13 cellular contexts compared by ENCODE assay signal in genomic region chr5:68292316-68292715, GRCh38.
DNase-seq lines count a peak whose midpoint lies in the region; ATAC-seq and TF ChIP-seq lines count a peak whose summit lies in the region.
"Had no signal": no experiment of that assay in that cellular context is flagged by ENCODE, and none has a peak within 500 bp of the region (broad histone marks: within the 10 kb centered on the region; RNA-seq: fewer than 3 reads in every experiment).

No MANE protein-coding gene starts in this region.

- H3K9me2 ChIP-seq in neural cell (ENCODE audit: insufficient read depth, low read length), result no peaks in the 10 kb centered on the region

- peaks cover 32% of the 10 kb centered on the region for H3K36me3 Mint-ChIP-seq in chondrocyte (ENCODE audit: low read depth)

- H3K79me2 ChIP-seq in neural cell (replicated peaks; ENCODE audit: insufficient read depth, low read length), result no peaks in the 10 kb centered on the region

- H3K27ac ChIP-seq in KOPT-K1 (ENCODE audit: low read depth, low read length, poor library complexity, severe bottlenecking), result peak overlapping the region; percentile 23
- no peak overlapping the region for H3K27ac ChIP-seq in neural cell (ENCODE audit: low read length)
- no peak overlapping the region for H3K27ac ChIP-seq in mesenchymal stem cell (ENCODE audit: low read length, poor library complexity, severe bottlenecking)
- H3K27ac ChIP-seq in prostate gland, result peak overlapping the region in 1 of 2 donors; percentile 0
- H3K27ac ChIP-seq: BLaER1 treated with 17β-estradiol and CSF1 and Interleukin-3, amounts not matched to agents 10 nM and 100 nM; transverse colon had no signal

- H3K9me3 ChIP-seq in KOPT-K1 (ENCODE audit: insufficient read depth, low read length, poor library complexity, severe bottlenecking), result no peaks in the 10 kb centered on the region
- no peaks in the 10 kb centered on the region for H3K9me3 ChIP-seq in neural cell (ENCODE audit: low read length)
- H3K9me3 ChIP-seq in MG63, result no peaks in the 10 kb centered on the region
- no peaks in the 10 kb centered on the region for H3K9me3 ChIP-seq in mesenchymal stem cell (ENCODE audit: control insufficient read depth, low read length)
- no peaks in the 10 kb centered on the region for H3K9me3 ChIP-seq in prostate gland
- H3K9me3 ChIP-seq: BLaER1 treated with 17β-estradiol and CSF1 and Interleukin-3, amounts not matched to agents 10 nM and 100 nM; transverse colon had no signal

- H2BK5ac ChIP-seq in mesenchymal stem cell (ENCODE audit: low read depth, low read length, poor library complexity, severe bottlenecking), result no peak overlapping the region

- peak overlapping the region; percentile 62 for H3K4me3 ChIP-seq in neural cell (ENCODE audit: low read length)
- no peak overlapping the region for H3K4me3 ChIP-seq in MG63
- no peak overlapping the region for H3K4me3 ChIP-seq in mesenchymal stem cell (ENCODE audit: insufficient read depth in 1 of 2, low read depth in 1 of 2, low read length in 2 of 2)
- H3K4me3 ChIP-seq in prostate gland, result no peak overlapping the region
- H3K4me3 ChIP-seq: BLaER1 treated with 17β-estradiol and CSF1 and Interleukin-3, amounts not matched to agents 10 nM and 100 nM; transverse colon had no signal

- H3K4me1 ChIP-seq in mesenchymal stem cell (ENCODE audit: control insufficient read depth, insufficient read depth, low read depth, low read length), result peaks cover 6% of the 10 kb centered on the region
- peaks cover 10% of the 10 kb centered on the region for H3K4me1 ChIP-seq in prostate gland (replicated peaks)

- peaks cover 5% of the 10 kb centered on the region for H3K79me1 ChIP-seq in mesenchymal stem cell (replicated peaks; ENCODE audit: low read length, poor library complexity, severe bottlenecking)

- H3K27ac Mint-ChIP-seq in chondrocyte (ENCODE audit: unreplicated experiment), result peak overlapping the region; percentile 72

- no peak overlapping the region for H2BK120ac ChIP-seq in mesenchymal stem cell (ENCODE audit: low read depth, low read length)

- no peak overlapping the region for H2BK15ac ChIP-seq in mesenchymal stem cell (ENCODE audit: low read depth, poor library complexity, severe bottlenecking)

- WGBS in mesenchymal stem cell, result 100% methylated on average over 1 of the region's 3 CpGs
- 9% methylated on average over 3 of the region's 3 CpGs for WGBS in prostate gland

- H3K4me1 Mint-ChIP-seq in chondrocyte (ENCODE audit: low read depth), result peaks cover 77% of the 10 kb centered on the region

- no peak overlapping the region for H3K18ac ChIP-seq in mesenchymal stem cell (ENCODE audit: low read depth in 1 of 2, low read length in 2 of 2)

- H3K9ac ChIP-seq in neural cell (ENCODE audit: low read length) (no peak overlapping the region), mesenchymal stem cell (ENCODE audit: low read length) (no peak overlapping the region)
- H3K9ac ChIP-seq: BLaER1 treated with 17β-estradiol and CSF1 and Interleukin-3, amounts not matched to agents 10 nM and 100 nM had no signal

- no peaks in the 10 kb centered on the region for H3K9me3 Mint-ChIP-seq in chondrocyte (ENCODE audit: low read depth)

- no peak overlapping the region for H3K4ac ChIP-seq in mesenchymal stem cell (ENCODE audit: low read depth in 1 of 2, low read length in 2 of 2)

- DNase-seq in AG08396 (ENCODE audit: low spot score) (peak; percentile 28), chondrocyte (ENCODE audit: low spot score) (no peak), MG63 (no peak), mesenchymal stem cell (no peak), prostate gland (ENCODE audit: low spot score) (no peak)
- DNase-seq: aorta, kidney glomerular epithelial cell, NCI-H1930, transverse colon had no signal

- no peak overlapping the region for H2AK5ac ChIP-seq in mesenchymal stem cell (ENCODE audit: low read length, severe bottlenecking)

- H3K14ac ChIP-seq in mesenchymal stem cell (ENCODE audit: low read length in 2 of 2), result no peak overlapping the region

- TF ChIP-seq POLR2A in prostate gland (IDR thresholded peaks at IDR 0.05), result no peak

- H3K36me3 ChIP-seq in KOPT-K1 (ENCODE audit: insufficient read depth, low read length), result peaks cover 74% of the 10 kb centered on the region
- peaks cover 18% of the 10 kb centered on the region for H3K36me3 ChIP-seq in neural cell (ENCODE audit: insufficient read depth, low read length)
- peaks cover 32% of the 10 kb centered on the region for H3K36me3 ChIP-seq in MG63
- peaks cover 5 to 50% of the 10 kb centered on the region in 2 experiments for H3K36me3 ChIP-seq in mesenchymal stem cell (ENCODE audit: control insufficient read depth in 1 of 2, insufficient read depth in 2 of 2, low read depth in 1 of 2, low read length in 2 of 2)
- H3K36me3 ChIP-seq in prostate gland, result peaks cover 5 to 10% of the 10 kb centered on the region in 2 donors

- H3K27me3 ChIP-seq in neural cell (ENCODE audit: insufficient read depth, low read depth, low read length), result no peaks in the 10 kb centered on the region
- no peaks in the 10 kb centered on the region for H3K27me3 ChIP-seq in MG63
- no peaks in the 10 kb centered on the region for H3K27me3 ChIP-seq in mesenchymal stem cell (ENCODE audit: control insufficient read depth in 1 of 2, insufficient read depth in 1 of 2, low read length in 2 of 2)
- no peaks in the 10 kb centered on the region for H3K27me3 ChIP-seq in prostate gland (replicated peaks; ENCODE audit: insufficient read depth)
- H3K27me3 ChIP-seq: BLaER1 treated with 17β-estradiol and CSF1 and Interleukin-3, amounts not matched to agents 10 nM and 100 nM; transverse colon had no signal

- H3K23ac ChIP-seq in mesenchymal stem cell (ENCODE audit: low read length in 2 of 2), result no peak overlapping the region

- peak overlapping the region; percentile 48 for H3K4me3 Mint-ChIP-seq in chondrocyte (ENCODE audit: unreplicated experiment)

- peak overlapping the region; percentile 35 for H3K4me2 ChIP-seq in neural cell (ENCODE audit: low read length)
- H3K4me2 ChIP-seq in mesenchymal stem cell (ENCODE audit: low read length, poor library complexity, severe bottlenecking), result no peak overlapping the region
- H3K4me2 ChIP-seq: BLaER1 treated with 17β-estradiol and CSF1 and Interleukin-3, amounts not matched to agents 10 nM and 100 nM had no signal

- H3F3A ChIP-seq in neural cell (ENCODE audit: insufficient read depth, low read length, poor library complexity, severe bottlenecking), result no peaks in the 10 kb centered on the region

- H3K27me3 Mint-ChIP-seq in chondrocyte (ENCODE audit: low read depth), result no peaks in the 10 kb centered on the region

- no peak overlapping the region for H4K8ac ChIP-seq in mesenchymal stem cell (ENCODE audit: low read length)

- TF ChIP-seq CTCF in chondrocyte (IDR thresholded peaks at IDR 0.05) (peak; percentile 16), neural cell (IDR thresholded peaks at IDR 0.05; ENCODE audit: poor library complexity, severe bottlenecking) (no peak), prostate gland (IDR thresholded peaks at IDR 0.05) (no peak)

- H4K91ac ChIP-seq in mesenchymal stem cell (ENCODE audit: low read length), result no peak overlapping the region

- no peak overlapping the region for H2AFZ ChIP-seq in neural cell (ENCODE audit: low read depth, low read length)
- no peak overlapping the region for H2AFZ ChIP-seq in mesenchymal stem cell (ENCODE audit: low read depth, low read length)

- no peaks in the 10 kb centered on the region for H4K20me1 ChIP-seq in neural cell (ENCODE audit: insufficient read depth)

- no peak for ATAC-seq in GM19023 (IDR thresholded peaks at IDR 0.05; ENCODE audit: unreplicated experiment)

- no peak for TF ChIP-seq EP300 in neural cell (conservative IDR thresholded peaks at IDR 0.05; ENCODE audit: poor library complexity, severe bottlenecking)

- intact Hi-C loops in prostate gland (cut with DNase I), result no loop called here

- no peak for TF ChIP-seq RAD21 in neural cell (conservative IDR thresholded peaks at IDR 0.05)

- no peak overlapping the region for H2BK12ac ChIP-seq in mesenchymal stem cell (ENCODE audit: low read length in 2 of 2)

TF ChIP-seq in neural cell, 6 proteins besides CTCF, POLR2A, EP300 and RAD21:
- TF ChIP-seq POLR2AphosphoS5 (IDR thresholded peaks at IDR 0.05), result no peak
- no peak for TF ChIP-seq REST (IDR thresholded peaks at IDR 0.05; ENCODE audit: borderline replicate concordance)
- TF ChIP-seq TAF1 (IDR thresholded peaks at IDR 0.05; ENCODE audit: low read depth), result no peak
- no peak for TF ChIP-seq MXI1 (conservative IDR thresholded peaks at IDR 0.05; ENCODE audit: poor library complexity, severe bottlenecking)
- no peak for TF ChIP-seq EZH2 (IDR thresholded peaks at IDR 0.05; ENCODE audit: borderline replicate concordance, insufficient read depth, low read length, poor library complexity, severe bottlenecking)
- TF ChIP-seq SMC3 (conservative IDR thresholded peaks at IDR 0.05; ENCODE audit: poor library complexity), result no peak
